Comparison of ENCODE assay signal across 23 cellular contexts in genomic region chr13:35016362-35017148, GRCh38.
DNase-seq lines count a peak whose midpoint lies in the region; TF ChIP-seq lines count a peak whose summit lies in the region.
"Had no signal": no experiment of that assay in that cellular context is flagged by ENCODE, and none has a peak within 500 bp of the region (broad histone marks: within the 10 kb centered on the region; RNA-seq: fewer than 3 reads in every experiment).

No MANE protein-coding gene starts in this region.

- 67% methylated on average over 5 of the region's 5 CpGs for WGBS in esophagus muscularis mucosa
- WGBS in transverse colon (ENCODE audit: low coverage in 1 of 2), 2 donors = 79 to 81% methylated on average over 5 of the region's 5 CpGs

- H3K4me3 ChIP-seq in iPS-18a (ENCODE audit: low read length) (no peak overlapping the region), esophagus muscularis mucosa (no peak overlapping the region), transverse colon (no peak overlapping the region)
- H3K4me3 ChIP-seq: hepatocyte, SJCRH30, tibial artery had no signal

- H3K27ac ChIP-seq in iPS-18a (ENCODE audit: low read length) (peak overlapping the region; percentile 67), esophagus muscularis mucosa (replicated peaks in 1 of 4) (peak overlapping the region in 1 of 4 donors; percentile 7), transverse colon (no peak overlapping the region)
- H3K27ac ChIP-seq: foreskin keratinocyte, hepatocyte, SJCRH30, tibial artery had no signal

- no peaks in the 10 kb centered on the region for H3K4me1 Mint-ChIP-seq in progenitor cell of endocrine pancreas (ENCODE audit: low read depth)
- H3K4me1 Mint-ChIP-seq: activated naive CD4-positive, alpha-beta T cell treated with anti-CD3 and anti-CD28 coated beads, Interleukin-2, amount 10 ng/mL, durations not matched to agents 7 days and 5 days had no signal

- H3K4me3 Mint-ChIP-seq in progenitor cell of endocrine pancreas (ENCODE audit: low read depth) = no peak overlapping the region
- H3K4me3 Mint-ChIP-seq: activated naive CD4-positive, alpha-beta T cell treated with anti-CD3 and anti-CD28 coated beads, Interleukin-2, amount 10 ng/mL, durations not matched to agents 7 days and 5 days; activated T-cell treated with anti-CD3 and anti-CD28 coated beads, Interleukin-2, amount 50 U/mL, for 72 hours had no signal

- H3K9me3 Mint-ChIP-seq in progenitor cell of endocrine pancreas (ENCODE audit: low read depth) = peaks cover 5% of the 10 kb centered on the region
- H3K9me3 Mint-ChIP-seq: activated naive CD4-positive, alpha-beta T cell treated with anti-CD3 and anti-CD28 coated beads, Interleukin-2, amount 10 ng/mL, durations not matched to agents 7 days and 5 days had no signal

- TF ChIP-seq CTCF in progenitor cell of endocrine pancreas (IDR thresholded peaks at IDR 0.05; ENCODE audit: unreplicated experiment) (no peak), esophagus muscularis mucosa (IDR thresholded peaks at IDR 0.05) (no peak), transverse colon (IDR thresholded peaks at IDR 0.05) (no peak)

- peak overlapping the region; percentile 11 for H3K27ac Mint-ChIP-seq in progenitor cell of endocrine pancreas
- H3K27ac Mint-ChIP-seq: activated naive CD4-positive, alpha-beta T cell treated with anti-CD3 and anti-CD28 coated beads, Interleukin-2, amount 10 ng/mL, durations not matched to agents 7 days and 5 days; activated T-cell treated with anti-CD3 and anti-CD28 coated beads, Interleukin-2, amount 50 U/mL, for 72 hours had no signal

- no peaks in the 10 kb centered on the region for H3K27me3 Mint-ChIP-seq in progenitor cell of endocrine pancreas
- H3K27me3 Mint-ChIP-seq: activated naive CD4-positive, alpha-beta T cell treated with anti-CD3 and anti-CD28 coated beads, Interleukin-2, amount 10 ng/mL, durations not matched to agents 7 days and 5 days had no signal

- H3K36me3 ChIP-seq in iPS-18a (ENCODE audit: control insufficient read depth, low read depth, low read length) = no peaks in the 10 kb centered on the region
- H3K36me3 ChIP-seq in esophagus muscularis mucosa = no peaks in the 10 kb centered on the region
- H3K36me3 ChIP-seq in transverse colon = no peaks in the 10 kb centered on the region
- H3K36me3 ChIP-seq: BE2C, SJCRH30, tibial artery had no signal

- no peak for TF ChIP-seq POLR2A in esophagus muscularis mucosa (IDR thresholded peaks at IDR 0.05; ENCODE audit: low read depth)
- no peak for TF ChIP-seq POLR2A in transverse colon (IDR thresholded peaks at IDR 0.05)

- H3K4me1 ChIP-seq in iPS-18a (ENCODE audit: control insufficient read depth, low read depth, low read length) (peaks cover 20% of the 10 kb centered on the region), esophagus muscularis mucosa (peaks cover 0 to 25% (median 9%) of the 10 kb centered on the region in 4 donors), transverse colon (no peaks in the 10 kb centered on the region)
- H3K4me1 ChIP-seq: foreskin keratinocyte, SJCRH30, tibial artery had no signal

- intact Hi-C loops in esophagus muscularis mucosa (cut with DNase I) = no loop called here
- intact Hi-C loops in transverse colon (cut with DNase I; ENCODE audit: low total_unique reads) = no loop called here

- TF ChIP-seq EP300 in esophagus muscularis mucosa (IDR thresholded peaks at IDR 0.05) = no peak
- TF ChIP-seq EP300 in transverse colon (IDR thresholded peaks at IDR 0.05; ENCODE audit: low read depth) = no peak

- DNase-seq in NCI-H2107 treated with DMSO at 0.1 percent for 48 hours (lab: John Stamatoyannopoulos, UW; ENCODE audit: unreplicated experiment) (peak; percentile 56), NCI-H2107 (lab: John Stamatoyannopoulos, UW) (no peak), RPMI7951 (ENCODE audit: low read depth) (peak; percentile 1), progenitor cell of endocrine pancreas (ENCODE audit: low spot score, unreplicated experiment) (no peak), esophagus muscularis mucosa (ENCODE audit: extremely low spot score) (no peak), COLO829 (ENCODE audit: low spot score) (no peak), transverse colon (no peak)
- DNase-seq: activated CD4-positive, alpha-beta T cell treated with anti-CD3 and anti-CD28 coated beads for 48 hours; activated naive CD4-positive, alpha-beta T cell treated with anti-CD3 and anti-CD28 coated beads, Interleukin-2, amount 10 ng/mL, durations not matched to agents 7 days and 5 days; activated T-cell treated with anti-CD3 and anti-CD28 coated beads, Interleukin-2, amount 50 U/mL, for 72 hours; BE2C; COR-L47; foreskin keratinocyte; Karpas-422; NCI-H187; nucleus accumbens; SJCRH30; stimulated activated CD4-positive, alpha-beta T cell treated with anti-CD3 and anti-CD28 coated beads, Interleukin-2, amount 100 ng/mL, for 48 hours; stimulated activated naive CD4-positive, alpha-beta T cell treated with Interleukin-2 at 50 U/mL for 16 hours; T-helper 1 cell; tibial artery had no signal

- H3K9ac ChIP-seq in iPS-18a (ENCODE audit: low read length) = no peak overlapping the region

- no peaks in the 10 kb centered on the region for H3K36me3 Mint-ChIP-seq in progenitor cell of endocrine pancreas (ENCODE audit: insufficient read depth)
- H3K36me3 Mint-ChIP-seq: activated naive CD4-positive, alpha-beta T cell treated with anti-CD3 and anti-CD28 coated beads, Interleukin-2, amount 10 ng/mL, durations not matched to agents 7 days and 5 days had no signal

- H3K9me3 ChIP-seq in iPS-18a (ENCODE audit: control insufficient read depth, low read depth, low read length) (no peaks in the 10 kb centered on the region), esophagus muscularis mucosa (no peaks in the 10 kb centered on the region), transverse colon (no peaks in the 10 kb centered on the region)
- H3K9me3 ChIP-seq: BE2C, SJCRH30, tibial artery had no signal

- in situ Hi-C loops in transverse colon (cut with MboI; ENCODE audit: low pct_ligation_motif_present in 1 of 4, low pct_unique_long_range_greater_than_20kb in 1 of 4, low sequenced_read_pairs in 3 of 4) = no loop called here

- no peaks in the 10 kb centered on the region for H3K27me3 ChIP-seq in iPS-18a (ENCODE audit: control insufficient read depth, insufficient read depth, low read length)
- no peaks in the 10 kb centered on the region for H3K27me3 ChIP-seq in esophagus muscularis mucosa
- H3K27me3 ChIP-seq in transverse colon = no peaks in the 10 kb centered on the region
- H3K27me3 ChIP-seq: BE2C, foreskin keratinocyte, hepatocyte, SJCRH30, tibial artery had no signal

Comparison
In these comparisons a context has a peak if more than half of its experiments do, and no peak if none do; other contexts are left out.
1. DNase-seq: peak in NCI-H2107 treated with DMSO at 0.1 percent for 48 hours (single experiment) and RPMI7951 (single experiment); none in NCI-H2107 (single experiment), progenitor cell of endocrine pancreas (single experiment), esophagus muscularis mucosa (single experiment), COLO829 (single experiment) and transverse colon (single experiment).